ENCODE assay signal across 23 cellular contexts in the genomic region with DNA sequence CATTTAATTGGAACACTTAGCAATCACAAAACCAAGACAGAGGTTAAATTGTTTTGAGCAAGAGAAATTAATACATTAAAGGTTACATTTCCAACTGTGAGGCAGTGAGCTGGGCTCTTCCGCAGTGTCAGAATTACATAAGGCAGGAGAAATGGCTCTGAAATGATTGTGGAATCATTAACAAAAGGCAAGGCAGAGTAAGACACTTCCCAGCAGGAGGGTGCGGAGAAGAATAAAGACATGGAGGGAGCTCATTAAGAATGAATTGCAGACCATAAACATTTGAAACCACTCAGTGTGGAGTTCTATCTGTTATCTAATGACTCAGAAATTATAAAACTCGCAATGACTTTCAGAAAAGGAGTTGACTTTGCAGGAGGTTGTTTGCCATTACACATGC.
DNase-seq lines count a peak whose midpoint lies in the region; ATAC-seq and TF ChIP-seq lines count a peak whose summit lies in the region.
"Had no signal": no experiment of that assay in that cellular context is flagged by ENCODE, and none has a peak within 500 bp of the region (broad histone marks: within the 10 kb centered on the region; RNA-seq: fewer than 3 reads in every experiment).

No MANE protein-coding gene starts in this region.

- POLR2A ChIA-PET in WTC11 (lab: Charles Lee), result no interaction called here

- DNase-seq in NCI-H187 treated with DMSO at 0.1 percent for 48 hours (lab: John Stamatoyannopoulos, UW) (peak; percentile 2), NCI-H187 (lab: John Stamatoyannopoulos, UW) (no peak), WTC11 (ENCODE audit: low spot score) (no peak), NK-92 (lab: John Stamatoyannopoulos, UW; ENCODE audit: unreplicated experiment) (no peak), NOMO-1 treated with DMSO at 0.1 percent for 48 hours (lab: John Stamatoyannopoulos, UW; ENCODE audit: unreplicated experiment) (no peak)
- DNase-seq in stimulated activated naive CD4-positive, alpha-beta T cell treated with Interleukin-2 at 50 U/mL for 16 hours (lab: John Stamatoyannopoulos, UW), result no peak
- DNase-seq: activated CD4-positive, alpha-beta T cell treated with anti-CD3 and anti-CD28 coated beads, Interleukin-2, amount 50 U/mL, for 48 hours; activated naive CD8-positive, alpha-beta T cell treated with anti-CD3 and anti-CD28 coated beads, Interleukin-2, amount 10 ng/mL, durations not matched to agents 7 days and 5 days; activated T-cell treated with anti-CD3 and anti-CD28 coated beads, Interleukin-2, amount 50 U/mL, for 24 hours; C1 segment of cervical spinal cord; central memory CD4-positive, alpha-beta T cell; DMS53; effector memory CD8-positive, alpha-beta T cell; left ventricle myocardium superior; NCI-H1092; NCI-H510A treated with DMSO at 0.1 percent for 48 hours; PC-9; tibial artery had no signal

- no peaks in the 10 kb centered on the region for H3K36me3 ChIP-seq in iPS-20b (ENCODE audit: insufficient read depth, low read depth, low read length)
- H3K36me3 ChIP-seq: tibial artery had no signal

- TF ChIP-seq CTCF in WTC11 (IDR thresholded peaks at IDR 0.05), result no peak

- peak; percentile 63 for ATAC-seq in WTC11
- ATAC-seq in HG03439 (IDR thresholded peaks at IDR 0.05; ENCODE audit: unreplicated experiment), result no peak
- ATAC-seq: effector memory CD8-positive, alpha-beta T cell; left ventricle myocardium superior; stimulated activated memory B cell treated with anti-CD40 and anti-IgM and Interleukin-4, amounts not matched to agents 10 μg/mL and 1 μg/mL and 100 μg/mL, for 72 hours had no signal

- H3K27me3 Mint-ChIP-seq in WTC11 (ENCODE audit: low read depth), result peaks cover 45% of the 10 kb centered on the region
- H3K27me3 Mint-ChIP-seq: activated naive CD8-positive, alpha-beta T cell treated with anti-CD3 and anti-CD28 coated beads, Interleukin-2, amount 10 ng/mL, durations not matched to agents 7 days and 5 days had no signal

- H3K4me3 ChIP-seq in iPS-20b (ENCODE audit: low read length), result peak overlapping the region; percentile 26; the same call in 1 of the 2 replicates
- H3K4me3 ChIP-seq: PC-9, tibial artery had no signal

- H3K9me3 Mint-ChIP-seq in WTC11, result peaks cover 48% of the 10 kb centered on the region

- H3K27ac ChIP-seq in iPS-20b (ENCODE audit: low read length), result no peak overlapping the region
- H3K27ac ChIP-seq: 22Rv1, PC-9, tibial artery had no signal

- peak overlapping the region; percentile 26 for H3K4me3 Mint-ChIP-seq in WTC11
- H3K4me3 Mint-ChIP-seq: activated naive CD8-positive, alpha-beta T cell treated with anti-CD3 and anti-CD28 coated beads, Interleukin-2, amount 10 ng/mL, durations not matched to agents 7 days and 5 days; activated T-cell treated with anti-CD3 and anti-CD28 coated beads, Interleukin-2, amount 50 U/mL, for 24 hours; effector memory CD8-positive, alpha-beta T cell; stimulated activated memory B cell treated with anti-CD40 and anti-IgM and Interleukin-4, amounts not matched to agents 10 μg/mL and 1 μg/mL and 100 μg/mL, for 72 hours had no signal

- peaks cover 8% of the 10 kb centered on the region; the same call in 1 of the 2 replicates for H3K4me1 ChIP-seq in iPS-20b (ENCODE audit: insufficient read depth, low read length)
- H3K4me1 ChIP-seq: tibial artery had no signal

- peaks cover 34% of the 10 kb centered on the region for H3K9me3 ChIP-seq in iPS-20b (ENCODE audit: insufficient read depth, low read depth, low read length)

- H3K36me3 Mint-ChIP-seq in WTC11, result peaks cover 47% of the 10 kb centered on the region
- H3K36me3 Mint-ChIP-seq: activated naive CD8-positive, alpha-beta T cell treated with anti-CD3 and anti-CD28 coated beads, Interleukin-2, amount 10 ng/mL, durations not matched to agents 7 days and 5 days had no signal

- 0 out of 2 replicates have a peak overlapping the region, but pooled peaks have one; percentile 14 for H3K27ac Mint-ChIP-seq in WTC11
- H3K27ac Mint-ChIP-seq: activated naive CD8-positive, alpha-beta T cell treated with anti-CD3 and anti-CD28 coated beads, Interleukin-2, amount 10 ng/mL, durations not matched to agents 7 days and 5 days; activated T-cell treated with anti-CD3 and anti-CD28 coated beads, Interleukin-2, amount 50 U/mL, for 24 hours; effector memory CD8-positive, alpha-beta T cell; progenitor cell of endocrine pancreas; stimulated activated memory B cell treated with anti-CD40 and anti-IgM and Interleukin-4, amounts not matched to agents 10 μg/mL and 1 μg/mL and 100 μg/mL, for 72 hours had no signal

- peaks cover 18% of the 10 kb centered on the region; the same call in 1 of the 2 replicates for H3K27me3 ChIP-seq in iPS-20b (ENCODE audit: insufficient read depth, low read length)
- H3K27me3 ChIP-seq: tibial artery had no signal

- H3K9ac ChIP-seq in iPS-20b (ENCODE audit: low read depth, low read length), result no peak overlapping the region

- peaks cover 23% of the 10 kb centered on the region for H3K4me1 Mint-ChIP-seq in WTC11
- H3K4me1 Mint-ChIP-seq: activated naive CD8-positive, alpha-beta T cell treated with anti-CD3 and anti-CD28 coated beads, Interleukin-2, amount 10 ng/mL, durations not matched to agents 7 days and 5 days; stimulated activated memory B cell treated with anti-CD40 and anti-IgM and Interleukin-4, amounts not matched to agents 10 μg/mL and 1 μg/mL and 100 μg/mL, for 72 hours had no signal

- CTCF ChIA-PET in WTC11 (lab: Charles Lee), result no interaction called here

TF ChIP-seq in WTC11, 78 proteins besides CTCF, POLR2A, EP300 and RAD21:
- TF ChIP-seq, protein P1, sequence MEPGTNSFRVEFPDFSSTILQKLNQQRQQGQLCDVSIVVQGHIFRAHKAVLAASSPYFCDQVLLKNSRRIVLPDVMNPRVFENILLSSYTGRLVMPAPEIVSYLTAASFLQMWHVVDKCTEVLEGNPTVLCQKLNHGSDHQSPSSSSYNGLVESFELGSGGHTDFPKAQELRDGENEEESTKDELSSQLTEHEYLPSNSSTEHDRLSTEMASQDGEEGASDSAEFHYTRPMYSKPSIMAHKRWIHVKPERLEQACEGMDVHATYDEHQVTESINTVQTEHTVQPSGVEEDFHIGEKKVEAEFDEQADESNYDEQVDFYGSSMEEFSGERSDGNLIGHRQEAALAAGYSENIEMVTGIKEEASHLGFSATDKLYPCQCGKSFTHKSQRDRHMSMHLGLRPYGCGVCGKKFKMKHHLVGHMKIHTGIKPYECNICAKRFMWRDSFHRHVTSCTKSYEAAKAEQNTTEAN (CRISPR knock-in tag; IDR thresholded peaks at IDR 0.05), result 0 out of 2 replicates have a peak, but pooled peaks have one; percentile 22
- no peak for TF ChIP-seq ESRRA (CRISPR knock-in tag; IDR thresholded peaks at IDR 0.05; ENCODE audit: borderline replicate concordance)
- no peak for TF ChIP-seq GTF2I (CRISPR knock-in tag; conservative IDR thresholded peaks at IDR 0.05)
TF ChIP-seq in WTC11: peak in this region for 1.
